24 cellular contexts compared by ENCODE assay signal in the genomic region with DNA sequence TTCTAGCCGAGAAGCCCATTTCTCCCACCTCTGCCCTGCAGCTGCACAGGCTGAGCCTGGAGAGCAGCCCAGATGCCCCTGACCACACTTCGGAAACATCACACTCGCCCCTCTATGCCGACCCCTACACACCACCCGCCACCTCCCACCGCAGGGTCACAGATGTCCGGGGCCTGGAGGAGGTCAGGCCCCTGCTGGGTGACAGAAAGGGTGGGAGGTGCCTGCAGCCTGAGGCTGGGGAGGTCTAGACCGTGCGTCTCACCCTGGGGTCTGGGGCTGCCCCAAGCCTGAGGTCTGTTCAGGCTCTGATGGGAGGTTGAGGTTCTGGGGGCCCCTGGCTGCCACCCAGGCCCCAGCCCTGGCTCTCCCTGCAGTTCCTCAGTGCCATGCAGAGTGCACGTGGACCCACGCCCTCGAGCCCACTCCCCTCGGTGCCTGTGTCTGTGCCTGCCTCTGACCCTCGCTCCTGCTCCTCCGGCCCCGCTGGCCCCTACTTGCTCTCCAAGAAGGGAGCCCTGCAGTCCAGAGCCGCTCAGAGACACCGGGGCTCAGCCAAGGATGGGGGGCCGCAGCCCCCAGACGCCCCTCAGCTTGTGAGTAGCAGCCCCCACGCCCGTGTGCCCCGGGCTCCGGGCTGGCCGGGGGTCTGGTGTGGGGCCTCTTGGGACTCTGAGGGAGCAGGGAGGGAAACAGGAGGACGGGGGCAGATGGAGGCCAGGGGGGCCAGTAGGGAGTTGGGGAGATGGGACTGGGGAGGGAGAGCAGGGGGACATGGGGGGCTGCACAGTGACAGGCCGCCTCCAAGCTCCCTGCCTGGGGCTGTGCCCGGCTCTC. TPM values are rescaled to one million over a fixed set of nuclear protein-coding genes. Genes with fewer than 3 reads are reported as not detected.
DNase-seq lines count a peak whose midpoint lies in the region; ATAC-seq, FAIRE-seq and TF ChIP-seq lines count a peak whose summit lies in the region.
"Had no signal": no experiment of that assay in that cellular context is flagged by ENCODE, and none has a peak within 500 bp of the region (broad histone marks: within the 10 kb centered on the region; RNA-seq: fewer than 3 reads in every experiment).

No MANE protein-coding gene starts in this region.

- no peaks in the 10 kb centered on the region for H3K79me2 ChIP-seq in HepG2 (ENCODE audit: insufficient read depth, low read length)

- H2AFZ ChIP-seq in HepG2 (ENCODE audit: low read length): no peak overlapping the region
- H2AFZ ChIP-seq in mesenchymal stem cell (ENCODE audit: low read depth, low read length): no peak overlapping the region

- H3K9ac ChIP-seq in HepG2 (ENCODE audit: insufficient read depth, low read depth, low read length) (no peak overlapping the region), mesenchymal stem cell (ENCODE audit: low read length) (no peak overlapping the region)
- H3K9ac ChIP-seq: BLaER1 had no signal

- H3K36me3 ChIP-seq in right lobe of liver (no peaks in the 10 kb centered on the region), HepG2 (replicated peaks in 1 of 2; ENCODE audit: control insufficient read depth in 1 of 2, insufficient read depth in 2 of 2, low read length in 2 of 2) (no peaks in the 10 kb centered on the region), mesenchymal stem cell (ENCODE audit: control insufficient read depth in 1 of 2, insufficient read depth in 2 of 2, low read depth in 1 of 2, low read length in 2 of 2) (peaks cover 0 to 9% of the 10 kb centered on the region in 2 experiments)
- H3K36me3 ChIP-seq: BLaER1, SJSA1 had no signal

- FAIRE-seq in HepG2 (lab: Jason Lieb, UNC): no peak
- FAIRE-seq: A204.1, D721Med, GM18507, H54, RCC 7860 had no signal

- H3K23ac ChIP-seq in mesenchymal stem cell (ENCODE audit: low read length in 2 of 2): no peak overlapping the region

- no TSS peak for BruUV-seq in HepG2 (replicated peaks; lab: Mats Ljungman, UMichigan)

- no peaks in the 10 kb centered on the region for H4K20me1 ChIP-seq in HepG2 (ENCODE audit: insufficient read depth, low read length)
- H4K20me1 ChIP-seq: BLaER1 had no signal

- H4K91ac ChIP-seq in mesenchymal stem cell (ENCODE audit: low read length): no peak overlapping the region

- 66% methylated on average over 8 of the region's 28 CpGs for WGBS in right lobe of liver (ENCODE audit: insufficient coverage, low coverage, low lambda C conversion rate, missing lambda C conversion rate)
- 91% methylated on average over 16 of the region's 28 CpGs for WGBS in HepG2 (ENCODE audit: low lambda C conversion rate)
- WGBS in mesenchymal stem cell: 87% methylated on average over 24 of the region's 28 CpGs

- CTCF ChIA-PET in HepG2 (lab: Yijun Ruan, JAX; ENCODE audit: low intra/inter-chr PET ratio, low total read pairs): no interaction called here

- no peak overlapping the region for H2BK12ac ChIP-seq in mesenchymal stem cell (ENCODE audit: low read length in 2 of 2)

- no peak overlapping the region for H3K27ac ChIP-seq in right lobe of liver
- no peak overlapping the region for H3K27ac ChIP-seq in HepG2 (ENCODE audit: extremely low read length, insufficient read depth, low read length)
- H3K27ac ChIP-seq in mesenchymal stem cell (ENCODE audit: low read length, poor library complexity, severe bottlenecking): no peak overlapping the region
- H3K27ac ChIP-seq: BLaER1, SJSA1 had no signal

- no peak overlapping the region for H3K18ac ChIP-seq in mesenchymal stem cell (ENCODE audit: low read depth in 1 of 2, low read length in 2 of 2)

- no peak for ATAC-seq in right lobe of liver
- ATAC-seq in HepG2: no peak

- TF ChIP-seq POLR2A in right lobe of liver (IDR thresholded peaks at IDR 0.05): no peak
- no peak for TF ChIP-seq POLR2A in HepG2 (IDR thresholded peaks at IDR 0.05; ENCODE audit: insufficient read depth in 1 of 2, low read depth in 2 of 2, low read length in 2 of 2)

- H3K9me3 ChIP-seq in right lobe of liver: no peaks in the 10 kb centered on the region
- no peaks in the 10 kb centered on the region for H3K9me3 ChIP-seq in HepG2 (ENCODE audit: low read length)
- no peaks in the 10 kb centered on the region for H3K9me3 ChIP-seq in mesenchymal stem cell (ENCODE audit: control insufficient read depth, low read length)
- H3K9me3 ChIP-seq: BLaER1, SJSA1 had no signal

- intact Hi-C loops in right lobe of liver (cut with DNase I) (no loop called here), HepG2 (cut with micrococcal nuclease; ENCODE audit: unreplicated experiment) (no loop called here)

- TF ChIP-seq CTCF in right lobe of liver (IDR thresholded peaks at IDR 0.05) (no peak), HepG2 (CRISPR knock-in tag; IDR thresholded peaks at IDR 0.05) (no peak)

- in situ Hi-C loops in HepG2 (cut with HindIII; ENCODE audit: extremely low pct_ligation_motif_present, low pct_unique_long_range_greater_than_20kb): no loop called here

- no peaks in the 10 kb centered on the region for H3K79me1 ChIP-seq in mesenchymal stem cell (replicated peaks; ENCODE audit: low read length, poor library complexity, severe bottlenecking)

- H3K4me1 ChIP-seq in right lobe of liver (peaks cover 0 to 6% (median 0%) of the 10 kb centered on the region in 4 donors), HepG2 (ENCODE audit: insufficient read depth, low read length) (peaks cover 10% of the 10 kb centered on the region), mesenchymal stem cell (ENCODE audit: control insufficient read depth, insufficient read depth, low read depth, low read length) (peaks cover 8% of the 10 kb centered on the region)

- no peak overlapping the region for H3K4ac ChIP-seq in mesenchymal stem cell (ENCODE audit: low read depth in 1 of 2, low read length in 2 of 2)

- H3K27me3 ChIP-seq in right lobe of liver (peaks cover 0 to 12% of the 10 kb centered on the region in 2 donors), HepG2 (ENCODE audit: control insufficient read depth in 1 of 2, insufficient read depth in 2 of 2, low read length in 2 of 2) (peaks cover 0 to 3% of the 10 kb centered on the region in 2 experiments; a peak in 2 of 5 replicates), mesenchymal stem cell (ENCODE audit: control insufficient read depth in 1 of 2, insufficient read depth in 1 of 2, low read length in 2 of 2) (peaks cover 0 to 70% of the 10 kb centered on the region in 2 experiments)

- POLR2A ChIA-PET in HepG2 (lab: Yijun Ruan, JAX): no interaction called here

- no peak for TF ChIP-seq EP300 in HepG2 (IDR thresholded peaks at IDR 0.05; ENCODE audit: low read depth in 2 of 2, low read length in 2 of 2)
- TF ChIP-seq EP300 in HepG2 (CRISPR knock-in tag; IDR thresholded peaks at IDR 0.05; ENCODE audit: borderline replicate concordance): no peak

- peak in 2 of 3 donors; percentile 16 to 39 for DNase-seq in right lobe of liver
- DNase-seq in HepG2 (ENCODE audit: low spot score): no peak
- no peak for DNase-seq in mesenchymal stem cell
- no peak for DNase-seq in SHP77 treated with DMSO at 0.1 percent for 48 hours (lab: John Stamatoyannopoulos, UW)
- DNase-seq in stimulated activated CD4-positive, alpha-beta T cell treated with anti-CD3 and anti-CD28 coated beads, Interleukin-4, amount 100 ng/mL, for 24 hours: no peak
- DNase-seq: CD4-positive, alpha-beta T cell; KBM-7; NCI-H1105 treated with DMSO at 0.1 percent for 48 hours; NCI-H146; NCI-H1930; NCI-H446; NCI-H524 treated with DMSO at 0.1 percent for 48 hours; NCI-H774 had no signal

- H4K8ac ChIP-seq in mesenchymal stem cell (ENCODE audit: low read length): no peak overlapping the region

- H2AK5ac ChIP-seq in mesenchymal stem cell (ENCODE audit: low read length, severe bottlenecking): no peak overlapping the region

- TF ChIP-seq RAD21 in HepG2 (CRISPR knock-in tag; IDR thresholded peaks at IDR 0.05): no peak

- H3K14ac ChIP-seq in mesenchymal stem cell (ENCODE audit: low read length in 2 of 2): no peak overlapping the region

- H2BK15ac ChIP-seq in mesenchymal stem cell (ENCODE audit: low read depth, poor library complexity, severe bottlenecking): peak overlapping the region; percentile 8

- H3K4me3 ChIP-seq in right lobe of liver (no peak overlapping the region), HepG2 (replicated peaks in 1 of 3; ENCODE audit: insufficient read depth in 1 of 3, low read depth in 2 of 3, low read length in 3 of 3) (no peak overlapping the region), mesenchymal stem cell (ENCODE audit: insufficient read depth in 1 of 2, low read depth in 1 of 2, low read length in 2 of 2) (no peak overlapping the region)
- H3K4me3 ChIP-seq: BLaER1, SJSA1 had no signal

- H2BK5ac ChIP-seq in mesenchymal stem cell (ENCODE audit: low read depth, low read length, poor library complexity, severe bottlenecking): no peak overlapping the region

- no peak overlapping the region for H3K4me2 ChIP-seq in HepG2 (ENCODE audit: low read depth, low read length)
- H3K4me2 ChIP-seq in mesenchymal stem cell (ENCODE audit: low read length, poor library complexity, severe bottlenecking): no peak overlapping the region
- H3K4me2 ChIP-seq: BLaER1 had no signal

- H2BK120ac ChIP-seq in mesenchymal stem cell (ENCODE audit: low read depth, low read length): no peak overlapping the region

RNA-seq across cellular contexts. Expression of gene PLEKHN1, which starts 7.4 kb away (rescaled TPM):
- total RNA-seq in right lobe of liver (1 to 10 TPM in 1 of 6 experiments, under 1 TPM in 4, not detected in 1; 0.11 to 2.4 (median 0.26) TPM), HepG2 (2016; rRNA removed; fragmentation: Illumina TruSeq; extraction: Trizol) (0.21 and 0.42 TPM in 2 replicates)
- not detected in 2 replicates for total RNA-seq in HepG2 (2016; cell fraction: cytosol; rRNA removed; fragmentation: Illumina TruSeq; extraction: Trizol; ENCODE audit: low read depth)
- total RNA-seq in HepG2 (2016; cell fraction: insoluble cytoplasmic fraction; rRNA removed; fragmentation: Illumina TruSeq; extraction: Trizol): 0.31 and 0.48 TPM in 2 replicates
- total RNA-seq in HepG2 (2016; cell fraction: membrane; rRNA removed; fragmentation: Illumina TruSeq; extraction: Trizol): 0.15 and 0.17 TPM in 2 replicates
- 0.59 and 0.63 TPM in 2 replicates for total RNA-seq in HepG2 (2016; cell fraction: nucleus; rRNA removed; fragmentation: Illumina TruSeq; extraction: Trizol)
- 0.58 and 0.59 TPM in 2 replicates for polyA plus RNA-seq in HepG2 (2011; rRNA removed)
- polyA plus RNA-seq in HepG2 (2011; cell fraction: cytosol; rRNA removed): 0.13 and 0.23 TPM in 2 replicates
- 13.2 and 15.5 TPM in 2 replicates for polyA plus RNA-seq in HepG2 (2011; cell fraction: nucleus; rRNA removed)
- polyA plus RNA-seq in HepG2 (2012): 0.51 and 0.55 TPM in 2 replicates
- 0.05 and 0.09 TPM in 2 replicates for polyA plus RNA-seq in HepG2 (2016; cell fraction: cytosol; fragmentation: Illumina TruSeq; extraction: Trizol; ENCODE audit: low read depth)
- 0.29 and 0.48 TPM in 2 replicates for polyA plus RNA-seq in HepG2 (2016; cell fraction: insoluble cytoplasmic fraction; fragmentation: Illumina TruSeq; extraction: Trizol; ENCODE audit: low read depth)
- polyA plus RNA-seq in HepG2 (2016; cell fraction: membrane; fragmentation: Illumina TruSeq; extraction: Trizol; ENCODE audit: low read depth): 0.13 and 0.29 TPM in 2 replicates
- polyA plus RNA-seq in HepG2 (2016; cell fraction: nucleus; fragmentation: Illumina TruSeq; extraction: Trizol; ENCODE audit: insufficient read depth, low read depth): 2.6 and 2.7 TPM in 2 replicates
- polyA minus RNA-seq in HepG2 (2011; rRNA and poly(A)+ RNA removed; ENCODE audit: low replicate concordance): 0.26 and 0.54 TPM in 2 replicates
- polyA minus RNA-seq in HepG2 (2011; cell fraction: cytosol; rRNA and poly(A)+ RNA removed): 0.53 TPM in 1 of 2 replicates, not detected in the other
- polyA minus RNA-seq in HepG2 (2011; cell fraction: nucleus; rRNA and poly(A)+ RNA removed): 1.8 and 1.9 TPM in 2 replicates
- 0.75 TPM for polyA plus RNA-seq in mesenchymal stem cell (2013, experiment 1 of 2)
- 0.60 TPM for polyA plus RNA-seq in mesenchymal stem cell (2013, experiment 2 of 2)

RNA-seq across cellular contexts. Expression of gene PERM1, which starts 8.2 kb away (rescaled TPM):
- total RNA-seq in right lobe of liver (under 1 TPM in 4 of 6 experiments, not detected in 2; 0.18 to 0.46 (median 0.28) TPM), HepG2 (2016; rRNA removed; fragmentation: Illumina TruSeq; extraction: Trizol) (0.04 TPM in 1 of 2 replicates, not detected in the other)
- not detected in 2 replicates for total RNA-seq in HepG2 (2016; cell fraction: cytosol; rRNA removed; fragmentation: Illumina TruSeq; extraction: Trizol; ENCODE audit: low read depth)
- total RNA-seq in HepG2 (2016; cell fraction: insoluble cytoplasmic fraction; rRNA removed; fragmentation: Illumina TruSeq; extraction: Trizol): not detected in 2 replicates
- not detected in 2 replicates for total RNA-seq in HepG2 (2016; cell fraction: membrane; rRNA removed; fragmentation: Illumina TruSeq; extraction: Trizol)
- total RNA-seq in HepG2 (2016; cell fraction: nucleus; rRNA removed; fragmentation: Illumina TruSeq; extraction: Trizol): not detected in 2 replicates
- polyA plus RNA-seq in HepG2 (2011; rRNA removed): 0.29 and 0.38 TPM in 2 replicates
- 0.17 and 0.32 TPM in 2 replicates for polyA plus RNA-seq in HepG2 (2011; cell fraction: cytosol; rRNA removed)
- 2.3 and 2.6 TPM in 2 replicates for polyA plus RNA-seq in HepG2 (2011; cell fraction: nucleus; rRNA removed)
- polyA plus RNA-seq in HepG2 (2012): 0.44 TPM in 2 replicates
- polyA plus RNA-seq in HepG2 (2016; cell fraction: cytosol; fragmentation: Illumina TruSeq; extraction: Trizol; ENCODE audit: low read depth): not detected in 2 replicates
- polyA plus RNA-seq in HepG2 (2016; cell fraction: insoluble cytoplasmic fraction; fragmentation: Illumina TruSeq; extraction: Trizol; ENCODE audit: low read depth): not detected in 2 replicates
- not detected in 2 replicates for polyA plus RNA-seq in HepG2 (2016; cell fraction: membrane; fragmentation: Illumina TruSeq; extraction: Trizol; ENCODE audit: low read depth)
- polyA plus RNA-seq in HepG2 (2016; cell fraction: nucleus; fragmentation: Illumina TruSeq; extraction: Trizol; ENCODE audit: insufficient read depth, low read depth): not detected in 2 replicates
- polyA minus RNA-seq in HepG2 (2011; rRNA and poly(A)+ RNA removed; ENCODE audit: low replicate concordance): 0.09 and 2.7 TPM in 2 replicates
- 0.44 and 0.59 TPM in 2 replicates for polyA minus RNA-seq in HepG2 (2011; cell fraction: cytosol; rRNA and poly(A)+ RNA removed)
- 0.99 and 1.2 TPM in 2 replicates for polyA minus RNA-seq in HepG2 (2011; cell fraction: nucleus; rRNA and poly(A)+ RNA removed)
- not detected for polyA plus RNA-seq in mesenchymal stem cell (2013, experiment 1 of 2)
- polyA plus RNA-seq in mesenchymal stem cell (2013, experiment 2 of 2): not detected
- total RNA-seq: CD4-positive, alpha-beta T cell; Daoy; LHCN-M2; MCF 10A had no signal
- polyA plus RNA-seq: AG04450 had no signal

RNA-seq across cellular contexts. Expression of gene KLHL17, which starts 13.3 kb away (rescaled TPM):
- total RNA-seq in right lobe of liver: 1 to 10 TPM; 1.9 to 6.7 (median 4.3) TPM
- 2.8 and 9.3 TPM in 2 replicates for total RNA-seq in HepG2 (2016; rRNA removed; fragmentation: Illumina TruSeq; extraction: Trizol)
- total RNA-seq in HepG2 (2016; cell fraction: cytosol; rRNA removed; fragmentation: Illumina TruSeq; extraction: Trizol; ENCODE audit: low read depth): 4.5 and 5.0 TPM in 2 replicates
- total RNA-seq in HepG2 (2016; cell fraction: insoluble cytoplasmic fraction; rRNA removed; fragmentation: Illumina TruSeq; extraction: Trizol): 2.4 and 10.3 TPM in 2 replicates
- 2.6 and 2.8 TPM in 2 replicates for total RNA-seq in HepG2 (2016; cell fraction: membrane; rRNA removed; fragmentation: Illumina TruSeq; extraction: Trizol)
- total RNA-seq in HepG2 (2016; cell fraction: nucleus; rRNA removed; fragmentation: Illumina TruSeq; extraction: Trizol): 14.8 and 15.9 TPM in 2 replicates
- polyA plus RNA-seq in HepG2 (2011; rRNA removed): 24.7 and 31.4 TPM in 2 replicates
- polyA plus RNA-seq in HepG2 (2011; cell fraction: cytosol; rRNA removed): 6.8 and 12.3 TPM in 2 replicates
- 590 and 778 TPM in 2 replicates for polyA plus RNA-seq in HepG2 (2011; cell fraction: nucleus; rRNA removed)
- polyA plus RNA-seq in HepG2 (2012): 11.7 and 19.1 TPM in 2 replicates
- 1.1 and 1.3 TPM in 2 replicates for polyA plus RNA-seq in HepG2 (2016; cell fraction: cytosol; fragmentation: Illumina TruSeq; extraction: Trizol; ENCODE audit: low read depth)
- 3.4 and 3.7 TPM in 2 replicates for polyA plus RNA-seq in HepG2 (2016; cell fraction: insoluble cytoplasmic fraction; fragmentation: Illumina TruSeq; extraction: Trizol; ENCODE audit: low read depth)
- polyA plus RNA-seq in HepG2 (2016; cell fraction: membrane; fragmentation: Illumina TruSeq; extraction: Trizol; ENCODE audit: low read depth): 1.9 and 2.4 TPM in 2 replicates
- 71.9 and 74.8 TPM in 2 replicates for polyA plus RNA-seq in HepG2 (2016; cell fraction: nucleus; fragmentation: Illumina TruSeq; extraction: Trizol; ENCODE audit: insufficient read depth, low read depth)
- 4.3 and 19.5 TPM in 2 replicates for polyA minus RNA-seq in HepG2 (2011; rRNA and poly(A)+ RNA removed; ENCODE audit: low replicate concordance)
- polyA minus RNA-seq in HepG2 (2011; cell fraction: cytosol; rRNA and poly(A)+ RNA removed): 4.6 and 4.9 TPM in 2 replicates
- 24.9 and 31.0 TPM in 2 replicates for polyA minus RNA-seq in HepG2 (2011; cell fraction: nucleus; rRNA and poly(A)+ RNA removed)
- polyA plus RNA-seq in mesenchymal stem cell (2013, experiment 1 of 2): 11.5 TPM
- 12.5 TPM for polyA plus RNA-seq in mesenchymal stem cell (2013, experiment 2 of 2)

RNA-seq across cellular contexts. Expression of gene NOC2L, which starts 14.6 kb away (rescaled TPM):
- total RNA-seq in right lobe of liver (10 to 100 TPM; 28.9 to 36.8 (median 30.2) TPM), HepG2 (2016; rRNA removed; fragmentation: Illumina TruSeq; extraction: Trizol) (91.6 and 103 TPM in 2 replicates)
- total RNA-seq in HepG2 (2016; cell fraction: cytosol; rRNA removed; fragmentation: Illumina TruSeq; extraction: Trizol; ENCODE audit: low read depth): 14.1 and 16.1 TPM in 2 replicates
- 81.2 and 109 TPM in 2 replicates for total RNA-seq in HepG2 (2016; cell fraction: insoluble cytoplasmic fraction; rRNA removed; fragmentation: Illumina TruSeq; extraction: Trizol)
- 22.9 and 27.1 TPM in 2 replicates for total RNA-seq in HepG2 (2016; cell fraction: membrane; rRNA removed; fragmentation: Illumina TruSeq; extraction: Trizol)
- total RNA-seq in HepG2 (2016; cell fraction: nucleus; rRNA removed; fragmentation: Illumina TruSeq; extraction: Trizol): 53.2 and 63.8 TPM in 2 replicates
- polyA plus RNA-seq in HepG2 (2011; rRNA removed): 32.0 and 40.5 TPM in 2 replicates
- 33.6 and 44.6 TPM in 2 replicates for polyA plus RNA-seq in HepG2 (2011; cell fraction: cytosol; rRNA removed)
- polyA plus RNA-seq in HepG2 (2011; cell fraction: nucleus; rRNA removed): 85.2 and 96.0 TPM in 2 replicates
- polyA plus RNA-seq in HepG2 (2012): 41.8 and 44.3 TPM in 2 replicates
- polyA plus RNA-seq in HepG2 (2016; cell fraction: cytosol; fragmentation: Illumina TruSeq; extraction: Trizol; ENCODE audit: low read depth): 5.1 and 6.4 TPM in 2 replicates
- 69.1 and 81.1 TPM in 2 replicates for polyA plus RNA-seq in HepG2 (2016; cell fraction: insoluble cytoplasmic fraction; fragmentation: Illumina TruSeq; extraction: Trizol; ENCODE audit: low read depth)
- polyA plus RNA-seq in HepG2 (2016; cell fraction: membrane; fragmentation: Illumina TruSeq; extraction: Trizol; ENCODE audit: low read depth): 9.8 and 11.1 TPM in 2 replicates
- 108 and 110 TPM in 2 replicates for polyA plus RNA-seq in HepG2 (2016; cell fraction: nucleus; fragmentation: Illumina TruSeq; extraction: Trizol; ENCODE audit: insufficient read depth, low read depth)
- polyA minus RNA-seq in HepG2 (2011; rRNA and poly(A)+ RNA removed; ENCODE audit: low replicate concordance): 118 and 166 TPM in 2 replicates
- polyA minus RNA-seq in HepG2 (2011; cell fraction: cytosol; rRNA and poly(A)+ RNA removed): 43.1 and 44.0 TPM in 2 replicates
- 18.8 and 20.1 TPM in 2 replicates for polyA minus RNA-seq in HepG2 (2011; cell fraction: nucleus; rRNA and poly(A)+ RNA removed)
- polyA plus RNA-seq in mesenchymal stem cell (2013, experiment 1 of 2): 32.5 TPM
- 33.0 TPM for polyA plus RNA-seq in mesenchymal stem cell (2013, experiment 2 of 2)

RNA-seq across cellular contexts. Expression of gene HES4, which starts 26.2 kb away (rescaled TPM):
- 10 to 100 TPM in 2 of 6 experiments, 1 to 10 TPM in 4; 1.6 to 21.5 (median 5.2) TPM for total RNA-seq in right lobe of liver
- 4.4 and 8.8 TPM in 2 replicates for total RNA-seq in HepG2 (2016; rRNA removed; fragmentation: Illumina TruSeq; extraction: Trizol)
- 16.5 and 25.5 TPM in 2 replicates for total RNA-seq in HepG2 (2016; cell fraction: cytosol; rRNA removed; fragmentation: Illumina TruSeq; extraction: Trizol; ENCODE audit: low read depth)
- total RNA-seq in HepG2 (2016; cell fraction: insoluble cytoplasmic fraction; rRNA removed; fragmentation: Illumina TruSeq; extraction: Trizol): 3.4 and 7.9 TPM in 2 replicates
- total RNA-seq in HepG2 (2016; cell fraction: membrane; rRNA removed; fragmentation: Illumina TruSeq; extraction: Trizol): 13.5 and 18.3 TPM in 2 replicates
- 6.5 and 8.0 TPM in 2 replicates for total RNA-seq in HepG2 (2016; cell fraction: nucleus; rRNA removed; fragmentation: Illumina TruSeq; extraction: Trizol)
- 10.6 and 17.6 TPM in 2 replicates for polyA plus RNA-seq in HepG2 (2011; rRNA removed)
- polyA plus RNA-seq in HepG2 (2011; cell fraction: cytosol; rRNA removed): 11.6 and 28.6 TPM in 2 replicates
- 190 and 210 TPM in 2 replicates for polyA plus RNA-seq in HepG2 (2011; cell fraction: nucleus; rRNA removed)
- polyA plus RNA-seq in HepG2 (2012): 4.3 and 7.0 TPM in 2 replicates
- 17.0 and 22.1 TPM in 2 replicates for polyA plus RNA-seq in HepG2 (2016; cell fraction: cytosol; fragmentation: Illumina TruSeq; extraction: Trizol; ENCODE audit: low read depth)
- 4.5 and 6.0 TPM in 2 replicates for polyA plus RNA-seq in HepG2 (2016; cell fraction: insoluble cytoplasmic fraction; fragmentation: Illumina TruSeq; extraction: Trizol; ENCODE audit: low read depth)
- 10.6 and 11.4 TPM in 2 replicates for polyA plus RNA-seq in HepG2 (2016; cell fraction: membrane; fragmentation: Illumina TruSeq; extraction: Trizol; ENCODE audit: low read depth)
- polyA plus RNA-seq in HepG2 (2016; cell fraction: nucleus; fragmentation: Illumina TruSeq; extraction: Trizol; ENCODE audit: insufficient read depth, low read depth): 16.1 and 18.4 TPM in 2 replicates
- 2.2 and 6.1 TPM in 2 replicates for polyA minus RNA-seq in HepG2 (2011; rRNA and poly(A)+ RNA removed; ENCODE audit: low replicate concordance)
- polyA minus RNA-seq in HepG2 (2011; cell fraction: cytosol; rRNA and poly(A)+ RNA removed): 6.4 and 8.5 TPM in 2 replicates
- 4.6 and 8.9 TPM in 2 replicates for polyA minus RNA-seq in HepG2 (2011; cell fraction: nucleus; rRNA and poly(A)+ RNA removed)
- 28.5 TPM for polyA plus RNA-seq in mesenchymal stem cell (2013, experiment 1 of 2)
- polyA plus RNA-seq in mesenchymal stem cell (2013, experiment 2 of 2): 25.8 TPM

Comparison
In these comparisons a context has a peak if more than half of its experiments do, and no peak if none do; other contexts are left out.
1. DNase-seq: peak in right lobe of liver (2 of 3); none in HepG2 (single experiment), mesenchymal stem cell (single experiment), SHP77 treated with DMSO at 0.1 percent for 48 hours (single experiment) and stimulated activated CD4-positive, alpha-beta T cell treated with anti-CD3 and anti-CD28 coated beads, Interleukin-4, amount 100 ng/mL, for 24 hours (single experiment).